In the genomic region with DNA sequence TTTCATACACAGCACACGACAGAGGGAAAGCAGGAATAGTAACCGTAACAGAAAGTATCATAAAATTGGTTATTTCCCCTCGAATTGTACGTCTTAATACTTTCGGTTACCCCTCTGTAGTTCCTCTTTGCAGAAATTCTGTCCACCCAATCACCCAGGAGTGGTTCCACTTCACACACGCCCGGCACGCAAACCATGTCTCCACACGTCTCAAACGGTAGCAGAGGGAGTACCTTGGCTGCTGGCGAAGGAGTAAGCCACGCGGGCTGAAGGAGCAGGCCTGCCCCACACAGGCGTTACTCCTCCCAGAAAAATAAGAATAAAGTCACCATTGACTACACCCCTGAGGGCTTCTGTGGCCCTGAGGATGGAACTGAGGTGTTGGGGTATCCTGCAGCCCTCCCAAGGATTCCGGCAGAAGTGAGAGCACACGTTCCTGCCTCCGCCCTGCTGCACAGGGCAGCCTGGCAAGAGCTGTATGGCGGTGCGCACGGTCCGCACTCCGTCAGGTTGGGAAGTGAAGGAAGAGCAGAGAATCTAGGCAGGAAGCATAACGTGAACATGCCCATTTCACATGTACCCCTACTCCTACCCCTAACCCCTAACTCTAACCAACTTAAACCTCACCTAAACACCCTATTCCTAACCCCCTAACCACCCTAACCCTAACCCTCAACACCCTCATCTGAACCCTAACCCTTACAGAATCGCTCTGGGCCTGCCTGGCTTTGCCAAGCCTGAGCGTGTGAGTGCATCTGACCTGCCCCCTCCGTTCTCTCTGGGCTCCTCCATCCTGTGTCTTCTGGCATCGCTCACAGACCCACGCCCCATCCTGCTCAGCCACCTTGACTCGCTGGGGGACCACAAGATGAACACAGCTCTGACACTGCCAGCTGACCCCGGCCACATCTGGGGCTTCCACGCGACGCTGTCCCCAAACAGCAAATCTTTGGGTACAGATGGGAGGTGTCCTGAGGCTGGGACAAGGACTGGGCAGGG, we compare ENCODE assay signal across 10 cellular contexts. TPM values are rescaled to one million over a fixed set of nuclear protein-coding genes. Genes with fewer than 3 reads are reported as not detected.
A peak's percentile ranks its signal among the peaks of the same experiment; 100 is the strongest.
DNase-seq lines count a peak whose midpoint lies in the region; ATAC-seq, FAIRE-seq and TF ChIP-seq lines count a peak whose summit lies in the region.
"Had no signal": no experiment of that assay in that cellular context is flagged by ENCODE, and none has a peak within 500 bp of the region (broad histone marks: within the 10 kb centered on the region; RNA-seq: fewer than 3 reads in every experiment).

No MANE protein-coding gene starts in this region.

- POLR2A ChIA-PET in HEK293 (lab: Yijun Ruan, JAX) = no interaction called here

- H3K4me3 ChIP-seq in HEK293 (ENCODE audit: low read depth, low read length) = no peak overlapping the region

- H3K9me3 Mint-ChIP-seq in naive B cell = peaks cover 0 to 1% (median 0%) of the 10 kb centered on the region in 7 donors
- H3K9me3 Mint-ChIP-seq in activated T-helper 1 cell treated with anti-CD3 and anti-CD28 coated beads, Interleukin-12 subunit alpha, Interleukin-12 subunit beta, Interleukin-2, Interleukin-4 antibody, amounts not matched to agents 30 ng/mL and 10 ng/mL and 1 ng/mL, durations not matched to agents 14 hours and 24 hours and 36 hours = no peaks in the 10 kb centered on the region

- H3K4me1 ChIP-seq in HEK293 (ENCODE audit: control insufficient read depth, insufficient read depth, low read length) = no peaks in the 10 kb centered on the region

- peak overlapping the region; percentile 94 to 98 (median 98) for H3K27ac Mint-ChIP-seq in naive B cell
- no peak overlapping the region for H3K27ac Mint-ChIP-seq in activated T-helper 1 cell treated with anti-CD3 and anti-CD28 coated beads, Interleukin-12 subunit alpha, Interleukin-12 subunit beta, Interleukin-2, Interleukin-4 antibody, amounts not matched to agents 30 ng/mL and 10 ng/mL and 1 ng/mL, durations not matched to agents 14 hours and 24 hours and 36 hours

- H3K27me3 Mint-ChIP-seq in naive B cell = peaks cover 21 to 83% (median 22%) of the 10 kb centered on the region in 3 donors
- H3K27me3 Mint-ChIP-seq in activated T-helper 1 cell treated with anti-CD3 and anti-CD28 coated beads, Interleukin-12 subunit alpha, Interleukin-12 subunit beta, Interleukin-2, Interleukin-4 antibody, amounts not matched to agents 30 ng/mL and 10 ng/mL and 1 ng/mL, durations not matched to agents 14 hours and 24 hours and 36 hours (ENCODE audit: insufficient read depth) = no peaks in the 10 kb centered on the region

- DNase-seq in naive B cell (peak; percentile 87), RCC 7860 (ENCODE audit: low spot score) (no peak), NCI-H510A treated with DMSO at 0.1 percent for 48 hours (lab: John Stamatoyannopoulos, UW) (no peak)
- no peak for DNase-seq in activated T-helper 1 cell treated with anti-CD3 and anti-CD28 coated beads, Interleukin-12 subunit alpha, Interleukin-12 subunit beta, Interleukin-2, Interleukin-4 antibody, amounts not matched to agents 30 ng/mL and 10 ng/mL and 1 ng/mL, durations not matched to agents 14 hours and 24 hours and 36 hours (ENCODE audit: low spot score)
- DNase-seq in activated T-cell treated with anti-CD3 and anti-CD28 coated beads, Interleukin-2, amount 50 U/mL, for 1 hour = no peak
- DNase-seq: GDM1 had no signal

- H3K36me3 Mint-ChIP-seq in naive B cell = peaks cover 0 to 6% of the 10 kb centered on the region in 2 donors
- H3K36me3 Mint-ChIP-seq in activated T-helper 1 cell treated with anti-CD3 and anti-CD28 coated beads, Interleukin-12 subunit alpha, Interleukin-12 subunit beta, Interleukin-2, Interleukin-4 antibody, amounts not matched to agents 30 ng/mL and 10 ng/mL and 1 ng/mL, durations not matched to agents 14 hours and 24 hours and 36 hours (ENCODE audit: low read depth) = no peaks in the 10 kb centered on the region

- ATAC-seq in HG03571 (IDR thresholded peaks at IDR 0.05; ENCODE audit: unreplicated experiment) = peak; percentile 53
- peak; percentile 85 to 86 for ATAC-seq in naive B cell (ENCODE audit: low read depth in 2 of 2)

- CTCF ChIA-PET in HEK293 (lab: Yijun Ruan, JAX) = interaction anchor here (4.1 kb wide), 1 partner anchor 68 kb away, joined by 149 read pairs; no protein-coding TSS in a partner anchor

- TF ChIP-seq CTCF in HEK293 (tag by site-specific recombination; IDR thresholded peaks at IDR 0.05) = no peak

- H3K4me3 Mint-ChIP-seq in naive B cell = peak overlapping the region; percentile 36 to 90 (median 78)
- H3K4me3 Mint-ChIP-seq in activated T-helper 1 cell treated with anti-CD3 and anti-CD28 coated beads, Interleukin-12 subunit alpha, Interleukin-12 subunit beta, Interleukin-2, Interleukin-4 antibody, amounts not matched to agents 30 ng/mL and 10 ng/mL and 1 ng/mL, durations not matched to agents 14 hours and 24 hours and 36 hours = no peak overlapping the region

- peaks cover 32 to 48% (median 46%) of the 10 kb centered on the region in 3 donors for H3K4me1 Mint-ChIP-seq in naive B cell
- peaks cover 11% of the 10 kb centered on the region for H3K4me1 Mint-ChIP-seq in activated T-helper 1 cell treated with anti-CD3 and anti-CD28 coated beads, Interleukin-12 subunit alpha, Interleukin-12 subunit beta, Interleukin-2, Interleukin-4 antibody, amounts not matched to agents 30 ng/mL and 10 ng/mL and 1 ng/mL, durations not matched to agents 14 hours and 24 hours and 36 hours (ENCODE audit: low read depth)

- FAIRE-seq in RCC 7860 (lab: Jason Lieb, UNC) = no peak

- no peaks in the 10 kb centered on the region for H3K9me3 ChIP-seq in HEK293 (ENCODE audit: control insufficient read depth, insufficient read depth, low read depth, low read length)

- no peak overlapping the region for H3K27ac ChIP-seq in HEK293 (ENCODE audit: extremely low read depth, low read depth, low read length)

- H3K36me3 ChIP-seq in HEK293 (ENCODE audit: control insufficient read depth in 2 of 2, insufficient read depth in 1 of 2, low read length in 2 of 2) = peaks cover 0 to 5% of the 10 kb centered on the region in 2 experiments; a peak in 1 of 3 replicates

- intact Hi-C loops in activated T-helper 1 cell treated with anti-CD3 and anti-CD28 coated beads, Interleukin-12 subunit alpha, Interleukin-12 subunit beta, Interleukin-2, Interleukin-4 antibody, amounts not matched to agents 30 ng/mL and 10 ng/mL and 1 ng/mL, durations not matched to agents 14 hours and 24 hours and 36 hours (cut with micrococcal nuclease) = no loop called here

- TF ChIP-seq POLR2A in GM18951 (IDR thresholded peaks at IDR 0.05; ENCODE audit: extremely low read depth, insufficient read depth, insufficient read length) = peak; percentile 35

- in situ Hi-C loops in GM18951 (cut with MboI; ENCODE audit: low sequenced_read_pairs, unreplicated experiment) = loop anchor here (5.0 kb wide), 1 partner anchor 65 kb away; no protein-coding TSS in a partner anchor

TF ChIP-seq in HEK293, 187 proteins besides CTCF, POLR2A, EP300 and RAD21:
- TF ChIP-seq ZNF600 (tag by site-specific recombination; IDR thresholded peaks at IDR 0.05) (0 out of 2 replicates have a peak, but pooled peaks have one; percentile 20), ZBTB17 (tag by site-specific recombination; IDR thresholded peaks at IDR 0.05) (0 out of 2 replicates have a peak, but pooled peaks have one; percentile 46), ZNF175 (tag by site-specific recombination; IDR thresholded peaks at IDR 0.05) (no peak)

RNA-seq across cellular contexts. Expression of a gene that starts 18.2 kb away (rescaled TPM):
- polyA plus RNA-seq in naive B cell (ENCODE audit: low read depth in 6 of 6) = 1 to 10 TPM; 2.0 to 9.7 (median 3.9) TPM
- total RNA-seq in activated T-helper 1 cell treated with anti-CD3 and anti-CD28 coated beads, Interleukin-12 subunit alpha, Interleukin-12 subunit beta, Interleukin-2, Interleukin-4 antibody, amounts not matched to agents 30 ng/mL and 10 ng/mL and 1 ng/mL, durations not matched to agents 14 hours and 24 hours and 36 hours = 2.2 and 2.8 TPM in 2 replicates

RNA-seq across cellular contexts. Expression of a gene that starts 25.3 kb away (rescaled TPM):
- polyA plus RNA-seq in naive B cell (ENCODE audit: low read depth in 6 of 6) = under 1 TPM in 3 of 6 donors, not detected in 3; 0.40 to 0.88 (median 0.65) TPM
- total RNA-seq in activated T-helper 1 cell treated with anti-CD3 and anti-CD28 coated beads, Interleukin-12 subunit alpha, Interleukin-12 subunit beta, Interleukin-2, Interleukin-4 antibody, amounts not matched to agents 30 ng/mL and 10 ng/mL and 1 ng/mL, durations not matched to agents 14 hours and 24 hours and 36 hours = not detected in 2 replicates
- total RNA-seq: activated CD8-positive, alpha-beta memory T cell treated with anti-CD3 and anti-CD28 coated beads for 36 hours had no signal
